21 cellular contexts compared by ENCODE assay signal in the genomic region with DNA sequence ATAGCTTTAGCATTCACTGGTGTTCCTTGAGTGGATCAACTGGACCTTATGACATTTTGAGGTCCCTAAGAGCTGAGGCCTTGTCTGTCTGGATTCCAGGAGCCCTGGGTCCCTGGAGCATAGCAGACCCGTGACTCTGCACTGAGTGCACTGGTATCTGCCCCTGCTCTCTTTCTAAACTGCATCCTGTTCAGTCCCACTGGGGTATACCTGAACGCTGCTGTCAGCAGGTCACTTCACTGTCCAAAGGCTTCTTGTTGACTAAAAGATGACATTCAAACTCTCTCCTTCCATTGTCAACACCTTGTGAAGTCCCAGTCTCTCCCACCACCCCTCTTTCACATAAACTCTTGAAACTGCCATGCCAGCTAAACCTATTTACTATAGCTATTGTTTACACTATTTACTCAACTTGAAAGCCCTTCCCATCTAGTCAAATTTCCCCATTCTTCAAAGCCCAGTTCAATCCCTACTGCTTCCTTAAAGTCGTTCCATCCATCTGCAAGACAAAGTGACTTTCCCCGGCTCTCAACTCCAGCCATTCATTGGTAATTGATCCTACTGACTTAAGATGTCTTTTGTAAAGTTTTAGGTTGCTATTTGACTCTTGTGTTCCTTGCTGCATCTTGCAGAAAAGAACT.
"Had no signal": no experiment of that assay in that cellular context is flagged by ENCODE, and none has a peak within 500 bp of the region (broad histone marks: within the 10 kb centered on the region; RNA-seq: fewer than 3 reads in every experiment).

No MANE protein-coding gene starts in this region.

- H3K27ac Mint-ChIP-seq: activated CD4-positive, alpha-beta T cell treated with anti-CD3 and anti-CD28 coated beads, Interleukin-2, amount 10 ng/mL, durations not matched to agents 24 days and 14 days; activated CD8-positive, alpha-beta T cell treated with anti-CD3 and anti-CD28 coated beads for 36 hours; activated T-cell treated with anti-CD3 and anti-CD28 coated beads, Interleukin-2, amount 50 U/mL, for 24 hours; nephron progenitor cell had no signal

- ATAC-seq: activated CD8-positive, alpha-beta T cell treated with anti-CD3 and anti-CD28 coated beads for 36 hours; esophagus mucosa; gastroesophageal sphincter; heart left ventricle; left ventricle myocardium superior; psoas muscle; right cardiac atrium; stimulated activated naive CD8-positive, alpha-beta T cell treated with anti-CD3 and anti-CD28 coated beads, Interleukin-15, Interleukin-2, amounts not matched to agents 100 U/mL and 50 U/mL, for 24 hours had no signal

- FAIRE-seq: astrocyte, urothelium cell line had no signal

- DNase-seq: activated CD4-positive, alpha-beta T cell treated with anti-CD3 and anti-CD28 coated beads, Interleukin-2, amount 10 ng/mL, durations not matched to agents 24 days and 14 days; activated CD8-positive, alpha-beta T cell treated with anti-CD3 and anti-CD28 coated beads for 36 hours; activated effector memory CD4-positive, alpha-beta T cell treated with Interleukin-2 at 50 U/mL for 16 hours; activated naive CD4-positive, alpha-beta T cell treated with anti-CD3 and anti-CD28 coated beads, Interleukin-2, amount 50 U/mL, for 16 hours; activated T-cell treated with anti-CD3 and anti-CD28 coated beads, Interleukin-2, amount 50 U/mL, for 24 hours; cortex of kidney; heart left ventricle; left ventricle myocardium superior; nephron progenitor cell; occipital lobe; psoas muscle; right cardiac atrium; stimulated activated naive CD8-positive, alpha-beta T cell treated with anti-CD3 and anti-CD28 coated beads, Interleukin-15, Interleukin-2, amounts not matched to agents 100 U/mL and 50 U/mL, for 24 hours; substantia nigra had no signal

- H3K27me3 ChIP-seq: breast epithelium, gastroesophageal sphincter, tibial nerve had no signal

- H3K9me3 Mint-ChIP-seq: activated CD4-positive, alpha-beta T cell treated with anti-CD3 and anti-CD28 coated beads, Interleukin-2, amount 10 ng/mL, durations not matched to agents 24 days and 14 days; activated CD8-positive, alpha-beta T cell treated with anti-CD3 and anti-CD28 coated beads for 36 hours; activated T-cell treated with anti-CD3 and anti-CD28 coated beads, Interleukin-2, amount 50 U/mL, for 24 hours; nephron progenitor cell had no signal

- H3K27ac ChIP-seq: breast epithelium, gastroesophageal sphincter, heart left ventricle, psoas muscle, skin epidermis, tibial nerve had no signal

- H3K4me1 Mint-ChIP-seq: activated CD4-positive, alpha-beta T cell treated with anti-CD3 and anti-CD28 coated beads, Interleukin-2, amount 10 ng/mL, durations not matched to agents 24 days and 14 days had no signal

- H3K9me3 ChIP-seq: breast epithelium, gastroesophageal sphincter, heart left ventricle, psoas muscle, tibial nerve had no signal

- H3K4me1 ChIP-seq: breast epithelium, psoas muscle had no signal

- H3K4me3 Mint-ChIP-seq: activated CD4-positive, alpha-beta T cell treated with anti-CD3 and anti-CD28 coated beads, Interleukin-2, amount 10 ng/mL, durations not matched to agents 24 days and 14 days; activated CD8-positive, alpha-beta T cell treated with anti-CD3 and anti-CD28 coated beads for 36 hours; activated T-cell treated with anti-CD3 and anti-CD28 coated beads, Interleukin-2, amount 50 U/mL, for 24 hours; nephron progenitor cell had no signal
